Comparison of ENCODE assay signal across 8 cellular contexts in the genomic region with DNA sequence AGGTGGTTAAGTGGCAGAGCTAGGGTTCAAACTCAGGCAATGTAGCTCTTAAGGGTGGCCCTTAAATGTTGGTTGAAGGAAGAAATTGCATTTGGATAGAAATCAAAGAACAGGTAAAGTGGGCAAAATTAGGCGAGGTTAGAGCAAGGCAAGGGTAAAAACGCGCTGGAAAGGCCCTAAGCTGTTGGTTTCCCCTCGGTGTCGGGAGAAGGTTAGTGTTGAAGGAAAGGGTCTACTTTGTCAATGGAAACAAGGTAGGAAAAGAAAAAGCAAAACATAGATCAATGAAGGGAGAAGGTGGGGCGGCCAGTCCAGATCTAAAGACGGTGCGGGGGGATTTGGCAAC.
A peak's percentile ranks its signal among the peaks of the same experiment; 100 is the strongest.
DNase-seq lines count a peak whose midpoint lies in the region; ATAC-seq and TF ChIP-seq lines count a peak whose summit lies in the region.

No MANE protein-coding gene starts in this region.

- H3K27ac ChIP-seq in muscle layer of duodenum (ENCODE audit: low read length) = peak overlapping the region; percentile 42

- peak overlapping the region; percentile 87 for H3K4me3 ChIP-seq in GM12865 (ENCODE audit: low read depth, low read length)
- peak overlapping the region; percentile 97 for H3K4me3 ChIP-seq in Loucy (ENCODE audit: low read length, poor library complexity, severe bottlenecking)
- H3K4me3 ChIP-seq in choroid plexus epithelial cell (ENCODE audit: low read depth, low read length) = peak overlapping the region; percentile 94
- peak overlapping the region; percentile 94 to 100 for H3K4me3 ChIP-seq in muscle layer of duodenum (ENCODE audit: low read depth in 1 of 2, low read length in 2 of 2)

- peak overlapping the region; percentile 83 for H2AFZ ChIP-seq in Loucy (ENCODE audit: low read length)

- peak overlapping the region; percentile 87 for H3K9ac ChIP-seq in Loucy (ENCODE audit: low read depth, low read length, poor library complexity, severe bottlenecking)

- H3K9me2 ChIP-seq in Loucy (replicated peaks; ENCODE audit: low read depth, low read length) = no peaks in the 10 kb centered on the region

- H3K4me1 ChIP-seq in Loucy (ENCODE audit: insufficient read depth, low read length, poor library complexity, severe bottlenecking) (peaks cover 63% of the 10 kb centered on the region), muscle layer of duodenum (ENCODE audit: control insufficient read depth in 1 of 2, insufficient read depth in 2 of 2, low read length in 2 of 2) (peaks cover 27% of the 10 kb centered on the region in 2 donors)

- peaks cover 42% of the 10 kb centered on the region for H4K20me1 ChIP-seq in Loucy (ENCODE audit: insufficient read depth, low read length, poor library complexity, severe bottlenecking)

- H3K36me3 ChIP-seq in Loucy (ENCODE audit: insufficient read depth, low read length) (no peaks in the 10 kb centered on the region), muscle layer of duodenum (ENCODE audit: control insufficient read depth in 1 of 2, insufficient read depth in 2 of 2, low read length in 2 of 2) (peaks cover 0 to 7% of the 10 kb centered on the region in 2 donors)

- TF ChIP-seq CTCF in GM12865 (IDR thresholded peaks at IDR 0.05; ENCODE audit: insufficient read depth, low read depth, low read length, missing control alignments) = no peak
- no peak for TF ChIP-seq CTCF in Loucy (conservative IDR thresholded peaks at IDR 0.05; ENCODE audit: low read length)
- TF ChIP-seq CTCF in choroid plexus epithelial cell (conservative IDR thresholded peaks at IDR 0.05; ENCODE audit: low read depth, low read length) = no peak

- peaks cover 4% of the 10 kb centered on the region for H3K27me3 ChIP-seq in Loucy (ENCODE audit: insufficient read depth, low read length, poor library complexity, severe bottlenecking)
- no peaks in the 10 kb centered on the region for H3K27me3 ChIP-seq in muscle layer of duodenum (ENCODE audit: low read depth, low read length)

- H3F3A ChIP-seq in Loucy (ENCODE audit: low read depth) = no peaks in the 10 kb centered on the region

- H3K79me2 ChIP-seq in Loucy (ENCODE audit: insufficient read depth, low read length) = peaks cover 68% of the 10 kb centered on the region

- peak overlapping the region; percentile 93 for H3K4me2 ChIP-seq in Loucy (ENCODE audit: low read depth, low read length, poor library complexity, severe bottlenecking)

- no peak for ATAC-seq in HG02885 (IDR thresholded peaks at IDR 0.05; ENCODE audit: poor library complexity, unreplicated experiment)
- ATAC-seq in HG03457 (IDR thresholded peaks at IDR 0.05; ENCODE audit: unreplicated experiment) = no peak
- no peak for ATAC-seq in HG03342 (IDR thresholded peaks at IDR 0.05; ENCODE audit: unreplicated experiment)

- H3K9me3 ChIP-seq in Loucy (ENCODE audit: insufficient read depth, low read depth, low read length) = no peaks in the 10 kb centered on the region
- H3K9me3 ChIP-seq in muscle layer of duodenum (ENCODE audit: control insufficient read depth in 1 of 2, low read length in 2 of 2) = no peaks in the 10 kb centered on the region

- DNase-seq in GM12865 (ENCODE audit: low read depth) = no peak
- no peak for DNase-seq in choroid plexus epithelial cell (ENCODE audit: low read depth)
- DNase-seq in kidney tubule cell (ENCODE audit: low spot score) = no peak
